Comparison of ENCODE assay signal across 10 cellular contexts in genomic region chr2:121764681-121765228, GRCh38. TPM values are rescaled to one million over a fixed set of nuclear protein-coding genes. Genes with fewer than 3 reads are reported as not detected.
DNase-seq lines count a peak whose midpoint lies in the region; ATAC-seq and TF ChIP-seq lines count a peak whose summit lies in the region.
"Had no signal": no experiment of that assay in that cellular context is flagged by ENCODE, and none has a peak within 500 bp of the region (broad histone marks: within the 10 kb centered on the region; RNA-seq: fewer than 3 reads in every experiment).

No MANE protein-coding gene starts in this region.

- no peaks in the 10 kb centered on the region for H3K27me3 Mint-ChIP-seq in activated naive CD4-positive, alpha-beta T cell treated with anti-CD3 and anti-CD28 coated beads for 36 hours (ENCODE audit: low read depth)
- no peaks in the 10 kb centered on the region for H3K27me3 Mint-ChIP-seq in endothelial cell (ENCODE audit: unreplicated experiment)
- H3K27me3 Mint-ChIP-seq: CD4-positive, CD25-positive, alpha-beta regulatory T cell had no signal

- H3K4me1 Mint-ChIP-seq in activated naive CD4-positive, alpha-beta T cell treated with anti-CD3 and anti-CD28 coated beads for 36 hours (ENCODE audit: low read depth), result peaks cover 6% of the 10 kb centered on the region
- peaks cover 43% of the 10 kb centered on the region for H3K4me1 Mint-ChIP-seq in endothelial cell (ENCODE audit: unreplicated experiment)
- H3K4me1 Mint-ChIP-seq in stimulated activated effector memory CD8-positive, alpha-beta T cell treated with anti-CD3 and anti-CD28 coated beads, Interleukin-12 subunit alpha, Interleukin-12 subunit beta, amount 100 ng/mL, for 72 hours, result no peaks in the 10 kb centered on the region

- no peaks in the 10 kb centered on the region for H3K9me3 Mint-ChIP-seq in activated naive CD4-positive, alpha-beta T cell treated with anti-CD3 and anti-CD28 coated beads for 36 hours
- no peaks in the 10 kb centered on the region for H3K9me3 Mint-ChIP-seq in endothelial cell (ENCODE audit: unreplicated experiment)
- no peaks in the 10 kb centered on the region for H3K9me3 Mint-ChIP-seq in stimulated activated effector memory CD8-positive, alpha-beta T cell treated with anti-CD3 and anti-CD28 coated beads, Interleukin-12 subunit alpha, Interleukin-12 subunit beta, amount 100 ng/mL, for 72 hours
- H3K9me3 Mint-ChIP-seq: CD4-positive, CD25-positive, alpha-beta regulatory T cell had no signal

- intact Hi-C loops in activated naive CD4-positive, alpha-beta T cell treated with anti-CD3 and anti-CD28 coated beads for 36 hours (cut with micrococcal nuclease), result no loop called here

- ATAC-seq in stimulated activated effector memory CD8-positive, alpha-beta T cell treated with anti-CD3 and anti-CD28 coated beads, Interleukin-12 subunit alpha, Interleukin-12 subunit beta, amount 100 ng/mL, for 72 hours, result no peak

- H3K27ac Mint-ChIP-seq in activated naive CD4-positive, alpha-beta T cell treated with anti-CD3 and anti-CD28 coated beads for 36 hours, result peak overlapping the region; percentile 24
- H3K27ac Mint-ChIP-seq in endothelial cell (ENCODE audit: unreplicated experiment), result peak overlapping the region; percentile 39
- peak overlapping the region; percentile 20 for H3K27ac Mint-ChIP-seq in stimulated activated effector memory CD8-positive, alpha-beta T cell treated with anti-CD3 and anti-CD28 coated beads, Interleukin-12 subunit alpha, Interleukin-12 subunit beta, amount 100 ng/mL, for 72 hours
- H3K27ac Mint-ChIP-seq: CD4-positive, CD25-positive, alpha-beta regulatory T cell had no signal

- no peak overlapping the region for H3K4me3 Mint-ChIP-seq in activated naive CD4-positive, alpha-beta T cell treated with anti-CD3 and anti-CD28 coated beads for 36 hours
- H3K4me3 Mint-ChIP-seq in endothelial cell (ENCODE audit: unreplicated experiment), result peak overlapping the region; percentile 61
- no peak overlapping the region for H3K4me3 Mint-ChIP-seq in stimulated activated effector memory CD8-positive, alpha-beta T cell treated with anti-CD3 and anti-CD28 coated beads, Interleukin-12 subunit alpha, Interleukin-12 subunit beta, amount 100 ng/mL, for 72 hours
- H3K4me3 Mint-ChIP-seq: CD4-positive, CD25-positive, alpha-beta regulatory T cell had no signal

- TF ChIP-seq CTCF in endothelial cell (IDR thresholded peaks at IDR 0.05; ENCODE audit: unreplicated experiment), result no peak

- CTCF ChIA-PET in activated naive CD4-positive, alpha-beta T cell treated with anti-CD3 and anti-CD28 coated beads for 36 hours (lab: Charles Lee), result no interaction called here

- DNase-seq in activated naive CD4-positive, alpha-beta T cell treated with anti-CD3 and anti-CD28 coated beads for 36 hours, result no peak
- no peak for DNase-seq in activated naive CD4-positive, alpha-beta T cell (lab: John Stamatoyannopoulos, UW)
- DNase-seq in HPDE6-E6E7 (ENCODE audit: extremely low spot score) (peak; percentile 47), endothelial cell (ENCODE audit: low spot score) (no peak), DMS79 treated with DMSO at 0.1 percent for 48 hours (lab: John Stamatoyannopoulos, UW) (no peak), AML-193 (lab: John Stamatoyannopoulos, UW) (no peak)
- DNase-seq in stimulated activated effector memory CD8-positive, alpha-beta T cell treated with anti-CD3 and anti-CD28 coated beads, Interleukin-12 subunit alpha, Interleukin-12 subunit beta, amount 100 ng/mL, for 72 hours (ENCODE audit: low spot score in 2 of 2), result no peak
- DNase-seq: 8988T; CD4-positive, CD25-positive, alpha-beta regulatory T cell; DMS53 had no signal

- H3K36me3 Mint-ChIP-seq in activated naive CD4-positive, alpha-beta T cell treated with anti-CD3 and anti-CD28 coated beads for 36 hours (ENCODE audit: low read depth), result peaks cover 30% of the 10 kb centered on the region
- peaks cover 71% of the 10 kb centered on the region for H3K36me3 Mint-ChIP-seq in endothelial cell (ENCODE audit: low read depth, unreplicated experiment)
- H3K36me3 Mint-ChIP-seq in stimulated activated effector memory CD8-positive, alpha-beta T cell treated with anti-CD3 and anti-CD28 coated beads, Interleukin-12 subunit alpha, Interleukin-12 subunit beta, amount 100 ng/mL, for 72 hours, result peaks cover 95% of the 10 kb centered on the region

RNA-seq across cellular contexts. Expression of gene TSN, which starts 9.3 kb away (rescaled TPM):
- 10 to 100 TPM; 49.8 to 52.6 TPM for total RNA-seq in activated naive CD4-positive, alpha-beta T cell treated with anti-CD3 and anti-CD28 coated beads for 36 hours
- total RNA-seq in endothelial cell (ENCODE audit: unreplicated experiment), result 264 TPM

RNA-seq across cellular contexts. Expression of gene NIFK, which starts 28.1 kb away (rescaled TPM):
- 100 to 1,000 TPM; 112 to 117 TPM for total RNA-seq in activated naive CD4-positive, alpha-beta T cell treated with anti-CD3 and anti-CD28 coated beads for 36 hours
- total RNA-seq in endothelial cell (ENCODE audit: unreplicated experiment), result 153 TPM
